ENCODE assay signal across 1 cellular context in genomic region chr4:112145820-112146813, GRCh38.
TF ChIP-seq lines count a peak whose summit lies in the region.

No MANE protein-coding gene starts in this region.

TF ChIP-seq in GM12878, 131 proteins besides CTCF, POLR2A, EP300 and RAD21 (continued from another document):
- TF ChIP-seq ZNF687 (IDR thresholded peaks at IDR 0.05): no peak
- TF ChIP-seq ZBED1 (IDR thresholded peaks at IDR 0.05; ENCODE audit: borderline replicate concordance): no peak
- no peak for TF ChIP-seq IRF5 (IDR thresholded peaks at IDR 0.05; ENCODE audit: borderline replicate concordance)
- TF ChIP-seq ZNF207 (IDR thresholded peaks at IDR 0.05; ENCODE audit: borderline replicate concordance): no peak
- TF ChIP-seq HDGF (IDR thresholded peaks at IDR 0.05): no peak
- peak; percentile 93 for TF ChIP-seq IKZF1 (conservative IDR thresholded peaks at IDR 0.05)
- TF ChIP-seq CEBPB (IDR thresholded peaks at IDR 0.05; ENCODE audit: borderline replicate concordance in 1 of 2, low read depth in 2 of 2, low read length in 2 of 2): no peak
- peak; percentile 70 for TF ChIP-seq MXI1 (IDR thresholded peaks at IDR 0.05; ENCODE audit: low read depth, low read length)
- peak; percentile 38 for TF ChIP-seq CREB1 (IDR thresholded peaks at IDR 0.05; ENCODE audit: low read depth)
- TF ChIP-seq NFIC (IDR thresholded peaks at IDR 0.05; ENCODE audit: low read depth, low read length): peak; percentile 31; the same call in 1 of the 2 replicates
